9 cellular contexts compared by ENCODE assay signal in the genomic region with DNA sequence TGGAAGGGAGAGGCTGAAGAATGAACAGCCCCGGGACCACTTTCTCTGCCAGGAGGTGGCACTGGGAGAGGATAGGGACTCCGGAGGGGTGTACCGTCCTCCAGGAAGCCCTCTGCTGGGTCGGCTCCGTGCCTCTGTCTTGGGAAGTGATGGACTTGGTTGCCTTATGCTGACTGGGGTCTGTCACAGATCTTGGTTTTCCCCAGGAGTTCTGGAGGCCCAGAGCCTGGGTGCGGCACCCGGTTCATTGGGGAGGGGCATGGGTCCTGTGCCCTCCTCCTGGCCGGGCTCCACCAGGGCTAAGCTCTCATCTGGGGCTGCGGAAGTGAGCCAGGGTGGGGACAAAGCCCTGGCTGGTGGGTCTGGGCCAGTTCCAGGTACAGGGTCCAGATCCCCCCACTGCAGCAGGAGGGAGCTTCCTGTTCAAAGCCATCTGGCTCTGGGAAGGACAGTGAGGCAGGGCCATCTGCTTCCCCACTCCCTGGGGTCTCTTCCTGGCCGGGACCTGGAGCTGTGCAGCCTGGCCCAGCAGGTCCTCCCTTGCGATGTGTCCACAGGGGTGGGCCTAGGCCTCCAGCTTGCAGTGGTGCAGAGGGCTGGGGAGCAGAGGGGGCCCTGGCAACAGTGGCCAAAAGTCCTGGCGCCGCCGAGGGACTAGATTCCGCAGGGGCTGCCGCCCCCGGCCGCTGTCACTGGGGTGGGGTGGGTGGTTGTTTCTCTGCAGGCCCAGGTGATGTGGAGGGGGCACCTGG. TPM values are rescaled to one million over a fixed set of nuclear protein-coding genes. Genes with fewer than 3 reads are reported as not detected.
DNase-seq lines count a peak whose midpoint lies in the region; ATAC-seq and TF ChIP-seq lines count a peak whose summit lies in the region.
"Had no signal": no experiment of that assay in that cellular context is flagged by ENCODE, and none has a peak within 500 bp of the region (broad histone marks: within the 10 kb centered on the region; RNA-seq: fewer than 3 reads in every experiment).

No MANE protein-coding gene starts in this region.

- WGBS in right lobe of liver (ENCODE audit: insufficient coverage, low coverage, low lambda C conversion rate, missing lambda C conversion rate), result 89% methylated on average over 5 of the region's 18 CpGs
- 72 to 78% methylated on average over 5 to 8 of the region's 18 CpGs for WGBS in thyroid gland, 2 donors

- no peaks in the 10 kb centered on the region for H3K27me3 Mint-ChIP-seq in IgD-negative memory B cell
- H3K27me3 Mint-ChIP-seq: naive thymus-derived CD8-positive, alpha-beta T cell had no signal

- DNase-seq in cerebellum (ENCODE audit: low spot score), result peak; percentile 64
- DNase-seq in right lobe of liver, result no peak
- DNase-seq in thyroid gland, result peak in 1 of 2 donors; percentile 25
- DNase-seq in UCSD-AML1 (lab: John Stamatoyannopoulos, UW; ENCODE audit: unreplicated experiment), result no peak
- DNase-seq: islet precursor cell had no signal

- no peaks in the 10 kb centered on the region for H3K36me3 Mint-ChIP-seq in IgD-negative memory B cell

- peak overlapping the region in 2 of 3 donors; percentile 47 to 84 for H3K27ac Mint-ChIP-seq in IgD-negative memory B cell

- no peak for ATAC-seq in right lobe of liver
- ATAC-seq in HG03442 (IDR thresholded peaks at IDR 0.05; ENCODE audit: unreplicated experiment), result no peak
- ATAC-seq in HG03432 (IDR thresholded peaks at IDR 0.05; ENCODE audit: unreplicated experiment), result no peak

- H3K36me3 ChIP-seq in right lobe of liver, result peaks cover 0 to 6% (median 0%) of the 10 kb centered on the region in 4 donors
- no peaks in the 10 kb centered on the region for H3K36me3 ChIP-seq in thyroid gland

- H3K27ac ChIP-seq in right lobe of liver (peak overlapping the region in 2 of 3 donors; percentile 44 to 60), thyroid gland (peak overlapping the region in 2 of 3 donors; percentile 73 to 90)

- no peaks in the 10 kb centered on the region for H3K9me3 Mint-ChIP-seq in IgD-negative memory B cell
- H3K9me3 Mint-ChIP-seq: naive thymus-derived CD8-positive, alpha-beta T cell had no signal

- H3K27me3 ChIP-seq in right lobe of liver (no peaks in the 10 kb centered on the region), thyroid gland (no peaks in the 10 kb centered on the region)

- peaks cover 4 to 22% (median 14%) of the 10 kb centered on the region in 3 donors for H3K4me1 Mint-ChIP-seq in IgD-negative memory B cell

- H3K9me3 ChIP-seq in right lobe of liver, result no peaks in the 10 kb centered on the region
- H3K9me3 ChIP-seq in thyroid gland, result no peaks in the 10 kb centered on the region

- no peak for TF ChIP-seq POLR2A in right lobe of liver (IDR thresholded peaks at IDR 0.05)
- TF ChIP-seq POLR2A in thyroid gland (IDR thresholded peaks at IDR 0.05), result no peak

- no peak for TF ChIP-seq CTCF in right lobe of liver (IDR thresholded peaks at IDR 0.05)
- no peak for TF ChIP-seq CTCF in thyroid gland (IDR thresholded peaks at IDR 0.05)

- H3K4me3 ChIP-seq in right lobe of liver, result no peak overlapping the region
- no peak overlapping the region for H3K4me3 ChIP-seq in thyroid gland (replicated peaks in 1 of 3)

- peak overlapping the region in 3 of 4 donors; percentile 5 to 55 (median 41) for H3K4me3 Mint-ChIP-seq in IgD-negative memory B cell

- H3K4me1 ChIP-seq in right lobe of liver, result peaks cover 0 to 12% (median 4%) of the 10 kb centered on the region in 4 donors
- H3K4me1 ChIP-seq in thyroid gland, result peaks cover 8 to 14% of the 10 kb centered on the region in 2 donors

- intact Hi-C loops in right lobe of liver (cut with DNase I) (no loop called here), thyroid gland (cut with DNase I) (loop anchor here (5.0 to 10.0 kb wide), 2 partner anchors 60 to 128 kb away; no protein-coding TSS in a partner anchor)

RNA-seq across cellular contexts. Expression of gene AP2A2, which starts 1.1 kb away (rescaled TPM):
- polyA plus RNA-seq in IgD-negative memory B cell, result 7.1 TPM
- total RNA-seq in cerebellum, result 51.6 TPM
- 10 to 100 TPM; 41.4 to 66.7 (median 53.8) TPM for total RNA-seq in right lobe of liver
- total RNA-seq in thyroid gland, result 10 to 100 TPM; 37.2 to 67.3 (median 54.1) TPM

RNA-seq across cellular contexts. Expression of gene CHID1, which starts 14.0 kb away (rescaled TPM):
- 47.5 TPM for polyA plus RNA-seq in IgD-negative memory B cell
- total RNA-seq in cerebellum (28.4 TPM), right lobe of liver (100 to 1,000 TPM in 1 of 6 experiments, 10 to 100 TPM in 5; 61.1 to 157 (median 78.7) TPM), thyroid gland (100 to 1,000 TPM in 2 of 4 donors, 10 to 100 TPM in 2; 75.0 to 144 (median 93.8) TPM)
